11 cellular contexts compared by ENCODE assay signal in the genomic region with DNA sequence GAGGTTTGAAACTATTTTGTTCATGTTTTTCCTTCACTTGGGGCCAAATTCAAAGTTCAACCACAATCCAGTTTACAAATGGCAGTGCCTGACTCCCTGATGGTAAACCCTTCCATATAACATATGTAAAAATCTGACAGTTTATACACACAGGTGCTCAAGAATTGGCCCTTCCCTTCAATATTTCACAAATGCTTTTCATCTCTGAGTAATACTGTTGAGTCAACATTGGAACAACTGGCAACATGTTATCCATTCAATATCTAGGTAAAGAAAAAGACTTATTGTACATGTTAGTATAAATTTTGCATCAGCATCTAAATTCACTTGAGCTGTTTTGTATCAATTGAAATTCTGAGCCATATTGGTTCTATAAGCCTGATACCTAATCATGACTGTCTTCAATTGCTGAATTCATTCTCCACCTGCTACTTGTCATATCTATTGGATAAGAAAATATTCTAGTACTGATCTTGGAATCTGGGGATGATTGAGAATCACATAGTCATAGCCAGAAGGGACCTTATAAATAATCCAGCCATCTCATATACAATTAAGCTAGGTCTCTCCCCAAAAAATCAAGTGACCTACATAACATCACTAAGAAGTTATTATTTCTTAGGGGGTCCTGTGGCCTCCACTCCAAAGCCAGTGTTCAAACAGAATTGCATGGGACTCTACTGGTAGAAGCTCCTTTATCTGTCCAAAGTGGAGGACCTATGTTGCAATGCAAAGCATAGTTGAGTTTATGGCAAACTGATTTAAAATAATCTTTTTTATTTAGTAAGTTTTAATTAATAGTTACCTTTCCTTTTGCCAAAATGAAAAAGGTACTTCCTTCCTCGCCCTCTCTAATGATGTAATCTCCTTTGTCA.
DNase-seq lines count a peak whose midpoint lies in the region; ATAC-seq and TF ChIP-seq lines count a peak whose summit lies in the region.
"Had no signal": no experiment of that assay in that cellular context is flagged by ENCODE, and none has a peak within 500 bp of the region (broad histone marks: within the 10 kb centered on the region; RNA-seq: fewer than 3 reads in every experiment).

No MANE protein-coding gene starts in this region.

- peak overlapping the region; percentile 83 for H3K27ac Mint-ChIP-seq in CD4-positive, alpha-beta T cell
- H3K27ac Mint-ChIP-seq in activated naive CD8-positive, alpha-beta T cell, result peak overlapping the region; percentile 62
- H3K27ac Mint-ChIP-seq: stimulated activated memory B cell treated with anti-CD40 and anti-IgM and Interleukin-4, amounts not matched to agents 10 μg/mL and 1 μg/mL and 100 μg/mL, for 72 hours had no signal

- H3K36me3 ChIP-seq in GM23248 (ENCODE audit: low read depth) (no peaks in the 10 kb centered on the region), lower lobe of right lung (no peaks in the 10 kb centered on the region)

- H3K27me3 Mint-ChIP-seq in CD4-positive, alpha-beta T cell, result peaks cover 7% of the 10 kb centered on the region
- H3K27me3 Mint-ChIP-seq in activated naive CD8-positive, alpha-beta T cell, result peaks cover 1% of the 10 kb centered on the region
- H3K27me3 Mint-ChIP-seq: stimulated activated memory B cell treated with anti-CD40 and anti-IgM and Interleukin-4, amounts not matched to agents 10 μg/mL and 1 μg/mL and 100 μg/mL, for 72 hours had no signal

- H3K4me3 Mint-ChIP-seq in CD4-positive, alpha-beta T cell, result peak overlapping the region; percentile 84
- H3K4me3 Mint-ChIP-seq in activated naive CD8-positive, alpha-beta T cell, result peak overlapping the region; percentile 82

- no peaks in the 10 kb centered on the region for H3K36me3 Mint-ChIP-seq in CD4-positive, alpha-beta T cell (ENCODE audit: low read depth)
- no peaks in the 10 kb centered on the region for H3K36me3 Mint-ChIP-seq in activated naive CD8-positive, alpha-beta T cell
- H3K36me3 Mint-ChIP-seq: stimulated activated memory B cell treated with anti-CD40 and anti-IgM and Interleukin-4, amounts not matched to agents 10 μg/mL and 1 μg/mL and 100 μg/mL, for 72 hours had no signal

- H3K9me3 ChIP-seq in CD4-positive, alpha-beta T cell (ENCODE audit: control insufficient read depth, low read length), result no peaks in the 10 kb centered on the region
- H3K9me3 ChIP-seq in GM23248 (ENCODE audit: low read depth) (no peaks in the 10 kb centered on the region), lower lobe of right lung (no peaks in the 10 kb centered on the region)

- peak overlapping the region; percentile 89 for H2AFZ ChIP-seq in GM23248

- no peak overlapping the region for H3K27ac ChIP-seq in CD4-positive, alpha-beta T cell (ENCODE audit: low read depth, low read length)
- H3K27ac ChIP-seq in GM23248, result peak overlapping the region; percentile 33; the same call in 1 of the 2 replicates
- peak overlapping the region; percentile 36 for H3K27ac ChIP-seq in lower lobe of right lung

- 0 out of 2 replicates have a peak, but pooled peaks cover 6% of the 10 kb centered on the region for H3K4me1 ChIP-seq in GM23248 (ENCODE audit: insufficient read depth)
- H3K4me1 ChIP-seq in lower lobe of right lung, result no peaks in the 10 kb centered on the region

- no peak for DNase-seq in CD4-positive, alpha-beta T cell
- DNase-seq in GM23248 (peak; percentile 4), lower lobe of right lung (no peak), posterior vena cava (ENCODE audit: low spot score) (no peak)
- DNase-seq: activated gamma-delta T cell treated with Interleukin-2 at 50 U/mL for 16 hours, DND-41, left ventricle myocardium superior had no signal

- H3K27me3 ChIP-seq in CD4-positive, alpha-beta T cell (ENCODE audit: control insufficient read depth, insufficient read depth, low read length), result no peaks in the 10 kb centered on the region
- H3K27me3 ChIP-seq in GM23248 (replicated peaks; ENCODE audit: insufficient read depth), result no peaks in the 10 kb centered on the region
- no peaks in the 10 kb centered on the region for H3K27me3 ChIP-seq in lower lobe of right lung (ENCODE audit: low read depth)

- no peak for TF ChIP-seq CTCF in CD4-positive, alpha-beta T cell (IDR thresholded peaks at IDR 0.05)
- no peak for TF ChIP-seq CTCF in lower lobe of right lung (IDR thresholded peaks at IDR 0.05)

- H3K4me1 Mint-ChIP-seq in CD4-positive, alpha-beta T cell (ENCODE audit: low read depth), result no peaks in the 10 kb centered on the region
- H3K4me1 Mint-ChIP-seq in activated naive CD8-positive, alpha-beta T cell (ENCODE audit: low read depth), result peaks cover 7% of the 10 kb centered on the region
- H3K4me1 Mint-ChIP-seq: stimulated activated memory B cell treated with anti-CD40 and anti-IgM and Interleukin-4, amounts not matched to agents 10 μg/mL and 1 μg/mL and 100 μg/mL, for 72 hours had no signal

- peaks cover 2% of the 10 kb centered on the region for H3K9me3 Mint-ChIP-seq in CD4-positive, alpha-beta T cell
- H3K9me3 Mint-ChIP-seq in activated naive CD8-positive, alpha-beta T cell (ENCODE audit: low read depth), result no peaks in the 10 kb centered on the region

- 51 to 58% methylated on average over 1 of the region's 1 CpG for WGBS in GM23248 (ENCODE audit: low coverage in 1 of 2, low lambda C conversion rate in 2 of 2, missing lambda C conversion rate in 2 of 2), 2 experiments

- H3K4me2 ChIP-seq in GM23248 (ENCODE audit: unreplicated experiment), result peak overlapping the region; percentile 45

- ATAC-seq in CD4-positive, alpha-beta T cell (ENCODE audit: poor library complexity), result no peak
- no peak for ATAC-seq in lower lobe of right lung
- ATAC-seq in GM21423 (IDR thresholded peaks at IDR 0.05; ENCODE audit: unreplicated experiment), result no peak
- no peak for ATAC-seq in GM19023 (IDR thresholded peaks at IDR 0.05; ENCODE audit: unreplicated experiment)
- ATAC-seq: left ventricle myocardium superior; stimulated activated memory B cell treated with anti-CD40 and anti-IgM and Interleukin-4, amounts not matched to agents 10 μg/mL and 1 μg/mL and 100 μg/mL, for 72 hours had no signal

- CTCF ChIA-PET in CD4-positive, alpha-beta T cell (lab: Charles Lee), result no interaction called here

- peak overlapping the region; percentile 81; the same call in 1 of the 2 replicates for H3K9ac ChIP-seq in GM23248

- H3F3A ChIP-seq in GM23248 (ENCODE audit: insufficient read depth), result no peaks in the 10 kb centered on the region

- no peaks in the 10 kb centered on the region for H3K79me2 ChIP-seq in GM23248 (ENCODE audit: insufficient read depth)

- POLR2A ChIA-PET in CD4-positive, alpha-beta T cell (lab: Charles Lee), result no interaction called here

- in situ Hi-C loops in GM23248 (cut with MboI), result no loop called here

- H3K4me3 ChIP-seq in GM23248, result peak overlapping the region; percentile 72
- peak overlapping the region; percentile 35 for H3K4me3 ChIP-seq in lower lobe of right lung

- no peaks in the 10 kb centered on the region for H4K20me1 ChIP-seq in GM23248 (ENCODE audit: insufficient read depth)

- 0 out of 2 replicates have a peak, but pooled peaks cover 6% of the 10 kb centered on the region for H3K9me2 ChIP-seq in GM23248 (ENCODE audit: insufficient read depth)

- intact Hi-C loops in CD4-positive, alpha-beta T cell (cut with DNase I, micrococcal nuclease), result no loop called here
- intact Hi-C loops in lower lobe of right lung (cut with DNase I) (no loop called here), posterior vena cava (cut with DNase I) (no loop called here)
